In genomic region chr5:60024104-60024503, GRCh38 we compare ENCODE assay signal across 23 cellular contexts.
DNase-seq lines count a peak whose midpoint lies in the region; ATAC-seq, FAIRE-seq and TF ChIP-seq lines count a peak whose summit lies in the region.
"Had no signal": no experiment of that assay in that cellular context is flagged by ENCODE, and none has a peak within 500 bp of the region (broad histone marks: within the 10 kb centered on the region; RNA-seq: fewer than 3 reads in every experiment).

No MANE protein-coding gene starts in this region.

- H4K20me1 ChIP-seq in HepG2 (ENCODE audit: insufficient read depth, low read length), result no peaks in the 10 kb centered on the region

- no peak overlapping the region for H2AFZ ChIP-seq in HepG2 (ENCODE audit: low read length)
- H2AFZ ChIP-seq: GM23248 had no signal

- TF ChIP-seq CTCF in astrocyte of the cerebellum (IDR thresholded peaks at IDR 0.05; ENCODE audit: low read depth, low read length, missing control alignments), result no peak
- TF ChIP-seq CTCF in HepG2 (CRISPR knock-in tag; IDR thresholded peaks at IDR 0.05), result no peak

- no peak for TF ChIP-seq POLR2A in HepG2 (IDR thresholded peaks at IDR 0.05; ENCODE audit: insufficient read depth in 1 of 2, low read depth in 2 of 2, low read length in 2 of 2)

- no peak for FAIRE-seq in HepG2 (lab: Jason Lieb, UNC)
- FAIRE-seq: A204.1, GM12892, GM18507, H54, HTR-8/SVneo had no signal

- in situ Hi-C loops in astrocyte of the cerebellum (cut with HindIII; ENCODE audit: low sequenced_read_pairs), result no loop called here
- in situ Hi-C loops in HepG2 (cut with HindIII; ENCODE audit: extremely low pct_ligation_motif_present, low pct_unique_long_range_greater_than_20kb), result no loop called here

- H3K4me3 ChIP-seq in astrocyte of the cerebellum (ENCODE audit: low read depth, low read length) (no peak overlapping the region), HepG2 (replicated peaks in 1 of 3; ENCODE audit: insufficient read depth in 1 of 3, low read depth in 2 of 3, low read length in 3 of 3) (no peak overlapping the region)
- H3K4me3 ChIP-seq: GM23248 had no signal

- H3K36me3 ChIP-seq in HepG2 (replicated peaks in 1 of 2; ENCODE audit: control insufficient read depth in 1 of 2, insufficient read depth in 2 of 2, low read length in 2 of 2), result no peaks in the 10 kb centered on the region
- H3K36me3 ChIP-seq: BE2C had no signal

- H3K4me1 ChIP-seq in HepG2 (ENCODE audit: insufficient read depth, low read length), result no peaks in the 10 kb centered on the region
- H3K4me1 ChIP-seq: BE2C had no signal

- DNase-seq in M059J (ENCODE audit: low read depth), result peak; percentile 30
- peak; percentile 5 for DNase-seq in astrocyte of the cerebellum (ENCODE audit: low read depth)
- DNase-seq in iris pigment epithelial cell (ENCODE audit: low read depth), result peak; percentile 18
- no peak for DNase-seq in HepG2 (ENCODE audit: low spot score)
- no peak for DNase-seq in NCI-H526 (lab: John Stamatoyannopoulos, UW)
- DNase-seq: ACHN; BE2C; C1 segment of cervical spinal cord; CD4-positive, CD25-positive, alpha-beta regulatory T cell; CD8-positive, alpha-beta memory T cell; COR-L47; DMS 273 treated with DMSO at 0.1 percent for 48 hours; DMS53; DND-41; EL; GM23248; HCEC 1CT had no signal

- no peak overlapping the region for H3K9ac ChIP-seq in HepG2 (ENCODE audit: insufficient read depth, low read depth, low read length)
- H3K9ac ChIP-seq: GM23248 had no signal

- no peaks in the 10 kb centered on the region for H3K9me3 ChIP-seq in HepG2 (ENCODE audit: low read length)
- H3K9me3 ChIP-seq: BE2C had no signal

- H3K27ac ChIP-seq in HepG2 (ENCODE audit: extremely low read length, insufficient read depth, low read length), result no peak overlapping the region
- H3K27ac ChIP-seq: GM23248 had no signal

- TF ChIP-seq EP300 in HepG2 (IDR thresholded peaks at IDR 0.05; ENCODE audit: low read depth in 2 of 2, low read length in 2 of 2), result no peak
- TF ChIP-seq EP300 in HepG2 (CRISPR knock-in tag; IDR thresholded peaks at IDR 0.05; ENCODE audit: borderline replicate concordance), result no peak

- H3K4me2 ChIP-seq in HepG2 (ENCODE audit: low read depth, low read length), result no peak overlapping the region

- no peaks in the 10 kb centered on the region for H3K27me3 ChIP-seq in HepG2 (ENCODE audit: control insufficient read depth in 1 of 2, insufficient read depth in 2 of 2, low read length in 2 of 2)
- H3K27me3 ChIP-seq: BE2C had no signal

- CTCF ChIA-PET in HepG2 (lab: Yijun Ruan, JAX; ENCODE audit: low intra/inter-chr PET ratio, low total read pairs), result no interaction called here

- ATAC-seq in HepG2 (no peak), HG03095 (IDR thresholded peaks at IDR 0.05; ENCODE audit: unreplicated experiment) (no peak)

- POLR2A ChIA-PET in HepG2 (lab: Yijun Ruan, JAX), result no interaction called here

- intact Hi-C loops in HepG2 (cut with micrococcal nuclease; ENCODE audit: unreplicated experiment), result no loop called here

- H3K79me2 ChIP-seq in HepG2 (ENCODE audit: insufficient read depth, low read length), result no peaks in the 10 kb centered on the region

- no peak for TF ChIP-seq RAD21 in HepG2 (CRISPR knock-in tag; IDR thresholded peaks at IDR 0.05)

- BruUV-seq in HepG2 (replicated peaks; lab: Mats Ljungman, UMichigan), result no TSS peak

TF ChIP-seq in HepG2, 621 proteins besides CTCF, POLR2A, EP300 and RAD21:
- TF ChIP-seq ZBTB34 (CRISPR knock-in tag; IDR thresholded peaks at IDR 0.05) (no peak), MXD3 (CRISPR knock-in tag; IDR thresholded peaks at IDR 0.05) (no peak), ZNF441 (CRISPR knock-in tag; IDR thresholded peaks at IDR 0.05; ENCODE audit: borderline replicate concordance) (no peak), ZNF772 (CRISPR knock-in tag; IDR thresholded peaks at IDR 0.05) (no peak), PREB (CRISPR knock-in tag; IDR thresholded peaks at IDR 0.05) (no peak), ZNF563 (CRISPR knock-in tag; IDR thresholded peaks at IDR 0.05) (no peak), ATF1 (CRISPR knock-in tag; IDR thresholded peaks at IDR 0.05) (no peak), MAFG (CRISPR knock-in tag; IDR thresholded peaks at IDR 0.05) (no peak), ELF4 (CRISPR knock-in tag; IDR thresholded peaks at IDR 0.05; ENCODE audit: borderline replicate concordance) (no peak), ZNF143 (CRISPR knock-in tag; IDR thresholded peaks at IDR 0.05) (no peak), ZNF639 (CRISPR knock-in tag; conservative IDR thresholded peaks at IDR 0.05) (no peak), TCF12 (IDR thresholded peaks at IDR 0.05) (no peak), TCF12 (CRISPR knock-in tag; IDR thresholded peaks at IDR 0.05) (no peak), MZF1 (CRISPR knock-in tag; IDR thresholded peaks at IDR 0.05; ENCODE audit: borderline replicate concordance) (no peak), ZNF205 (CRISPR knock-in tag; IDR thresholded peaks at IDR 0.05) (no peak), NR2F2 (IDR thresholded peaks at IDR 0.05; ENCODE audit: borderline replicate concordance, low read depth) (no peak), RBM39 (IDR thresholded peaks at IDR 0.05; ENCODE audit: low read depth, low read length, poor library complexity, severe bottlenecking) (no peak)

Comparison
In these comparisons a context has a peak if more than half of its experiments do, and no peak if none do; other contexts are left out.
1. DNase-seq: peak in M059J (single experiment), astrocyte of the cerebellum (single experiment) and iris pigment epithelial cell (single experiment); none in HepG2 (single experiment) and NCI-H526 (0 of 2).